36 cellular contexts compared by ENCODE assay signal in genomic region chr12:147242-147641, GRCh38.
"Had no signal": no experiment of that assay in that cellular context is flagged by ENCODE, and none has a peak within 500 bp of the region (broad histone marks: within the 10 kb centered on the region; RNA-seq: fewer than 3 reads in every experiment).

No MANE protein-coding gene starts in this region.

- H3K4me3 Mint-ChIP-seq: activated B cell treated with CpG ODN at 0.5 μM for 24 hours; activated CD4-positive, alpha-beta memory T cell treated with anti-CD3 and anti-CD28 coated beads for 36 hours; activated CD8-positive, alpha-beta memory T cell treated with anti-CD3 and anti-CD28 coated beads, Interleukin-2, amount 10 ng/mL, durations not matched to agents 7 days and 5 days; activated CD8-positive, alpha-beta T cell treated with anti-CD3 and anti-CD28 coated beads, Interleukin-2, amount 10 ng/mL, durations not matched to agents 7 days and 5 days; activated naive CD4-positive, alpha-beta T cell treated with anti-CD3 and anti-CD28 coated beads for 36 hours; activated naive CD4-positive, alpha-beta T cell treated with anti-CD3 and anti-CD28 coated beads, Interleukin-2, amount 50 U/mL, for 24 hours; activated naive CD8-positive, alpha-beta T cell treated with anti-CD3 and anti-CD28 coated beads for 36 hours; activated naive CD8-positive, alpha-beta T cell treated with anti-CD3 and anti-CD28 coated beads, Interleukin-2, amount 50 U/mL, for 24 hours; activated T-helper 1 cell treated with anti-CD3 and anti-CD28 coated beads, Interleukin-12 subunit alpha, Interleukin-12 subunit beta, Interleukin-2, Interleukin-4 antibody, amounts not matched to agents 30 ng/mL and 10 ng/mL and 1 ng/mL, durations not matched to agents 14 hours and 24 hours and 36 hours; T-helper 17 cell; T-helper 2 cell treated with Interferon-gamma antibody and Interleukin-4, amounts not matched to agents 5 μg/mL and 100 μg/mL, for 36 hours had no signal

- H3K4me1 Mint-ChIP-seq: activated naive CD8-positive, alpha-beta T cell treated with anti-CD3 and anti-CD28 coated beads for 36 hours; activated naive CD8-positive, alpha-beta T cell treated with anti-CD3 and anti-CD28 coated beads, Interleukin-2, amount 50 U/mL, for 24 hours had no signal

- H3K27ac Mint-ChIP-seq: activated B cell treated with CpG ODN at 0.5 μM for 24 hours; activated CD4-positive, alpha-beta memory T cell treated with anti-CD3 and anti-CD28 coated beads for 36 hours; activated CD8-positive, alpha-beta memory T cell treated with anti-CD3 and anti-CD28 coated beads, Interleukin-2, amount 10 ng/mL, durations not matched to agents 7 days and 5 days; activated CD8-positive, alpha-beta T cell treated with anti-CD3 and anti-CD28 coated beads, Interleukin-2, amount 10 ng/mL, durations not matched to agents 7 days and 5 days; activated naive CD4-positive, alpha-beta T cell treated with anti-CD3 and anti-CD28 coated beads for 36 hours; activated naive CD4-positive, alpha-beta T cell treated with anti-CD3 and anti-CD28 coated beads, Interleukin-2, amount 50 U/mL, for 24 hours; activated naive CD8-positive, alpha-beta T cell treated with anti-CD3 and anti-CD28 coated beads for 36 hours; activated naive CD8-positive, alpha-beta T cell treated with anti-CD3 and anti-CD28 coated beads, Interleukin-2, amount 50 U/mL, for 24 hours; activated T-helper 1 cell treated with anti-CD3 and anti-CD28 coated beads, Interleukin-12 subunit alpha, Interleukin-12 subunit beta, Interleukin-2, Interleukin-4 antibody, amounts not matched to agents 30 ng/mL and 10 ng/mL and 1 ng/mL, durations not matched to agents 14 hours and 24 hours and 36 hours; activated T-helper 2 cell treated with anti-CD3 and anti-CD28 coated beads, Interferon-gamma antibody, Interleukin-2, Interleukin-4, amounts not matched to agents 10 μg/mL and 5 μg/mL and 100 μg/mL, durations not matched to agents 14 hours and 24 hours and 36 hours; T-helper 17 cell; T-helper 2 cell treated with Interferon-gamma antibody and Interleukin-4, amounts not matched to agents 5 μg/mL and 100 μg/mL, for 36 hours had no signal

- H3K9me3 ChIP-seq: adrenal gland, body of pancreas, colonic mucosa, esophagus squamous epithelium, gastroesophageal sphincter, heart right ventricle had no signal

- H3K9me3 Mint-ChIP-seq: activated B cell treated with CpG ODN at 0.5 μM for 24 hours; activated CD4-positive, alpha-beta memory T cell treated with anti-CD3 and anti-CD28 coated beads for 36 hours; activated naive CD4-positive, alpha-beta T cell treated with anti-CD3 and anti-CD28 coated beads for 36 hours; activated naive CD4-positive, alpha-beta T cell treated with anti-CD3 and anti-CD28 coated beads, Interleukin-2, amount 50 U/mL, for 24 hours; activated naive CD8-positive, alpha-beta T cell treated with anti-CD3 and anti-CD28 coated beads for 36 hours; activated naive CD8-positive, alpha-beta T cell treated with anti-CD3 and anti-CD28 coated beads, Interleukin-2, amount 50 U/mL, for 24 hours; activated T-helper 1 cell treated with anti-CD3 and anti-CD28 coated beads, Interleukin-12 subunit alpha, Interleukin-12 subunit beta, Interleukin-2, Interleukin-4 antibody, amounts not matched to agents 30 ng/mL and 10 ng/mL and 1 ng/mL, durations not matched to agents 14 hours and 24 hours and 36 hours; activated T-helper 2 cell treated with anti-CD3 and anti-CD28 coated beads, Interferon-gamma antibody, Interleukin-2, Interleukin-4, amounts not matched to agents 10 μg/mL and 5 μg/mL and 100 μg/mL, durations not matched to agents 14 hours and 24 hours and 36 hours; T-helper 2 cell treated with Interferon-gamma antibody and Interleukin-4, amounts not matched to agents 5 μg/mL and 100 μg/mL, for 36 hours had no signal

- H3K27me3 Mint-ChIP-seq: activated naive CD4-positive, alpha-beta T cell treated with anti-CD3 and anti-CD28 coated beads, Interleukin-2, amount 50 U/mL, for 24 hours; activated naive CD8-positive, alpha-beta T cell treated with anti-CD3 and anti-CD28 coated beads for 36 hours; activated naive CD8-positive, alpha-beta T cell treated with anti-CD3 and anti-CD28 coated beads, Interleukin-2, amount 50 U/mL, for 24 hours had no signal

- H3K4me3 ChIP-seq: adrenal gland, body of pancreas, cardiac muscle cell, colonic mucosa, esophagus squamous epithelium, gastroesophageal sphincter, heart right ventricle had no signal

- FAIRE-seq: endometrium, endothelial cell of umbilical vein had no signal

- H3K27ac ChIP-seq: adrenal gland, body of pancreas, cardiac muscle cell, colonic mucosa, epithelial cell of prostate, esophagus squamous epithelium, gastroesophageal sphincter, heart right ventricle, WERI-Rb-1 had no signal

- H3K4me1 ChIP-seq: adrenal gland, body of pancreas, gastroesophageal sphincter had no signal

- H3K36me3 ChIP-seq: adrenal gland, cardiac muscle cell, colonic mucosa, esophagus squamous epithelium, gastroesophageal sphincter, heart right ventricle, WERI-Rb-1 had no signal

- ATAC-seq: activated CD4-positive, CD25-positive, alpha-beta regulatory T cell treated with anti-CD3 and anti-CD28 coated beads, Interleukin-2, amount 50 U/mL, for 24 hours; activated CD8-positive, alpha-beta memory T cell treated with anti-CD3 and anti-CD28 coated beads, Interleukin-2, amount 10 ng/mL, durations not matched to agents 7 days and 5 days; activated CD8-positive, alpha-beta T cell treated with anti-CD3 and anti-CD28 coated beads, Interleukin-2, amount 10 ng/mL, durations not matched to agents 7 days and 5 days; activated naive CD8-positive, alpha-beta T cell treated with anti-CD3 and anti-CD28 coated beads, Interleukin-2, amount 50 U/mL, for 24 hours; body of pancreas; gastroesophageal sphincter; heart right ventricle; T-helper 17 cell had no signal

- H3K36me3 Mint-ChIP-seq: activated CD4-positive, alpha-beta memory T cell treated with anti-CD3 and anti-CD28 coated beads for 36 hours; activated CD8-positive, alpha-beta memory T cell treated with anti-CD3 and anti-CD28 coated beads, Interleukin-2, amount 10 ng/mL, durations not matched to agents 7 days and 5 days; activated naive CD4-positive, alpha-beta T cell treated with anti-CD3 and anti-CD28 coated beads, Interleukin-2, amount 50 U/mL, for 24 hours; activated naive CD8-positive, alpha-beta T cell treated with anti-CD3 and anti-CD28 coated beads for 36 hours had no signal

- DNase-seq: activated B cell treated with CpG ODN at 0.5 μM for 24 hours; activated CD4-positive, alpha-beta memory T cell treated with anti-CD3 and anti-CD28 coated beads for 36 hours; activated CD4-positive, alpha-beta T cell treated with anti-CD3 and anti-CD28 coated beads for 48 hours; activated CD8-positive, alpha-beta memory T cell treated with anti-CD3 and anti-CD28 coated beads, Interleukin-2, amount 10 ng/mL, durations not matched to agents 7 days and 5 days; activated CD8-positive, alpha-beta memory T cell treated with anti-CD3 and anti-CD28 coated beads, Interleukin-2, amount 50 U/mL, for 4 hours; activated CD8-positive, alpha-beta T cell treated with anti-CD3 and anti-CD28 coated beads, Interleukin-2, amount 10 ng/mL, durations not matched to agents 7 days and 5 days; activated effector memory CD4-positive, alpha-beta T cell treated with anti-CD3 and anti-CD28 coated beads, Interleukin-2, amount 50 U/mL, for 16 hours; activated naive CD4-positive, alpha-beta T cell treated with anti-CD3 and anti-CD28 coated beads for 36 hours; activated naive CD8-positive, alpha-beta T cell treated with anti-CD3 and anti-CD28 coated beads for 36 hours; activated naive CD8-positive, alpha-beta T cell treated with anti-CD3 and anti-CD28 coated beads, Interleukin-2, amount 50 U/mL, for 24 hours; activated T-cell treated with anti-CD3 and anti-CD28 coated beads, Interleukin-2, amount 50 U/mL, for 1 hour; activated T-cell treated with anti-CD3 and anti-CD28 coated beads, Interleukin-2, amount 50 U/mL, for 48 hours; adrenal gland; amygdala; aorta; body of pancreas; central memory CD4-positive, alpha-beta T cell; cerebellar nuclear complex; colonic mucosa; effector CD8-positive, alpha-beta T cell; esophagus squamous epithelium; foreskin melanocyte; heart right ventricle; T-helper 17 cell; T1000; WERI-Rb-1 had no signal

- H3K27me3 ChIP-seq: adrenal gland, body of pancreas, cardiac muscle cell, colonic mucosa had no signal
